13 cellular contexts compared by ENCODE assay signal in genomic region chr1:10325521-10325920, GRCh38.
"Had no signal": no experiment of that assay in that cellular context is flagged by ENCODE, and none has a peak within 500 bp of the region (broad histone marks: within the 10 kb centered on the region; RNA-seq: fewer than 3 reads in every experiment).

No MANE protein-coding gene starts in this region.

- H3K27me3 Mint-ChIP-seq: activated naive CD4-positive, alpha-beta T cell treated with anti-CD3 and anti-CD28 coated beads, Interleukin-2, amount 10 ng/mL, durations not matched to agents 7 days and 5 days; stimulated activated naive CD8-positive, alpha-beta T cell treated with anti-CD3 and anti-CD28 coated beads, Interleukin-15, amount 100 ng/mL, for 72 hours; type B pancreatic cell had no signal

- H3K9me3 Mint-ChIP-seq: activated naive CD4-positive, alpha-beta T cell treated with anti-CD3 and anti-CD28 coated beads, Interleukin-2, amount 10 ng/mL, durations not matched to agents 7 days and 5 days; neural crest cell; stimulated activated naive CD8-positive, alpha-beta T cell treated with anti-CD3 and anti-CD28 coated beads, Interleukin-15, amount 100 ng/mL, for 72 hours; type B pancreatic cell had no signal

- H3K27ac Mint-ChIP-seq: stimulated activated naive CD8-positive, alpha-beta T cell treated with anti-CD3 and anti-CD28 coated beads, Interleukin-15, amount 100 ng/mL, for 72 hours; type B pancreatic cell had no signal

- H3K27me3 ChIP-seq: brain microvascular endothelial cell, gastroesophageal sphincter, heart right ventricle had no signal

- H3K27ac ChIP-seq: brain microvascular endothelial cell, gastroesophageal sphincter, heart right ventricle, lower lobe of right lung, VCaP had no signal

- DNase-seq: activated naive CD4-positive, alpha-beta T cell treated with anti-CD3 and anti-CD28 coated beads, Interleukin-2, amount 10 ng/mL, durations not matched to agents 7 days and 5 days; amniotic stem cell; brain microvascular endothelial cell; heart right ventricle; left colon; lower lobe of right lung; stimulated activated naive CD8-positive, alpha-beta T cell treated with anti-CD3 and anti-CD28 coated beads, Interleukin-15, amount 100 ng/mL, for 72 hours had no signal

- H3K4me3 Mint-ChIP-seq: activated naive CD4-positive, alpha-beta T cell treated with anti-CD3 and anti-CD28 coated beads, Interleukin-2, amount 10 ng/mL, durations not matched to agents 7 days and 5 days; neural crest cell; stimulated activated naive CD8-positive, alpha-beta T cell treated with anti-CD3 and anti-CD28 coated beads, Interleukin-15, amount 100 ng/mL, for 72 hours; type B pancreatic cell had no signal

- H3K9me3 ChIP-seq: gastroesophageal sphincter, heart right ventricle, lower lobe of right lung had no signal

- ATAC-seq: gastroesophageal sphincter; heart right ventricle; left colon; lower lobe of right lung; Right ventricle myocardium inferior; sciatic nerve; stimulated activated naive CD8-positive, alpha-beta T cell treated with anti-CD3 and anti-CD28 coated beads, Interleukin-15, amount 100 ng/mL, for 72 hours had no signal

- H3K4me1 Mint-ChIP-seq: activated naive CD4-positive, alpha-beta T cell treated with anti-CD3 and anti-CD28 coated beads, Interleukin-2, amount 10 ng/mL, durations not matched to agents 7 days and 5 days; neural crest cell; stimulated activated naive CD8-positive, alpha-beta T cell treated with anti-CD3 and anti-CD28 coated beads, Interleukin-15, amount 100 ng/mL, for 72 hours had no signal
